In genomic region chr4:119113033-119113655, GRCh38 we compare ENCODE assay signal across 10 cellular contexts. TPM values are rescaled to one million over a fixed set of nuclear protein-coding genes. Genes with fewer than 3 reads are reported as not detected.
DNase-seq lines count a peak whose midpoint lies in the region; ATAC-seq and TF ChIP-seq lines count a peak whose summit lies in the region.
"Had no signal": no experiment of that assay in that cellular context is flagged by ENCODE, and none has a peak within 500 bp of the region (broad histone marks: within the 10 kb centered on the region; RNA-seq: fewer than 3 reads in every experiment).

No MANE protein-coding gene starts in this region.

- H3K36me3 Mint-ChIP-seq in effector memory CD8-positive, alpha-beta T cell (ENCODE audit: insufficient read depth) = no peaks in the 10 kb centered on the region
- H3K36me3 Mint-ChIP-seq: immature natural killer cell had no signal

- DNase-seq in HFF-Myc (ENCODE audit: extremely low read depth, low read depth) = peak; percentile 88
- DNase-seq in SW 1271 (lab: John Stamatoyannopoulos, UW) = peak; percentile 43 to 83
- DNase-seq in glomerular endothelial cell (ENCODE audit: extremely low read depth, low read depth, low spot score) = peak; percentile 94
- DNase-seq in superior temporal gyrus (ENCODE audit: extremely low spot score) = peak; percentile 39
- no peak for DNase-seq in effector memory CD8-positive, alpha-beta T cell
- no peak for DNase-seq in ecto neural progenitor cell (ENCODE audit: low spot score)
- DNase-seq: immature natural killer cell, NCI-H1092 had no signal

- no peaks in the 10 kb centered on the region for H3K4me1 Mint-ChIP-seq in effector memory CD8-positive, alpha-beta T cell (ENCODE audit: low read depth in 2 of 2)
- H3K4me1 Mint-ChIP-seq: immature natural killer cell had no signal

- H3K4me3 ChIP-seq in HFF-Myc (replicated peaks; ENCODE audit: low read depth, low read length) = no peak overlapping the region

- peaks cover 14 to 23% of the 10 kb centered on the region in 2 donors for H3K27me3 Mint-ChIP-seq in effector memory CD8-positive, alpha-beta T cell

- no peaks in the 10 kb centered on the region for H3K9me3 Mint-ChIP-seq in effector memory CD8-positive, alpha-beta T cell
- H3K9me3 Mint-ChIP-seq: immature natural killer cell had no signal

- H3K27ac Mint-ChIP-seq in effector memory CD8-positive, alpha-beta T cell = no peak overlapping the region
- H3K27ac Mint-ChIP-seq: immature natural killer cell had no signal

- TF ChIP-seq CTCF in HFF-Myc (IDR thresholded peaks at IDR 0.05; ENCODE audit: low read depth, low read length, missing control alignments) = no peak

- no peak overlapping the region for H3K4me3 Mint-ChIP-seq in effector memory CD8-positive, alpha-beta T cell
- H3K4me3 Mint-ChIP-seq: immature natural killer cell had no signal

- ATAC-seq in HG02610 (IDR thresholded peaks at IDR 0.05; ENCODE audit: unreplicated experiment) = no peak
- ATAC-seq in effector memory CD8-positive, alpha-beta T cell (replicated peaks) = no peak

RNA-seq across cellular contexts. Expression of gene MYOZ2, which starts 22.5 kb away (rescaled TPM):
- 0.06 and 0.10 TPM in 2 replicates for total RNA-seq in glomerular endothelial cell
- total RNA-seq: activated CD8-positive, alpha-beta memory T cell treated with anti-CD3 and anti-CD28 coated beads for 36 hours had no signal

Comparison
In these comparisons a context has a peak if more than half of its experiments do, and no peak if none do; other contexts are left out.
1. DNase-seq: peak in HFF-Myc (single experiment), SW 1271 (2 of 2), glomerular endothelial cell (single experiment) and superior temporal gyrus (single experiment); none in effector memory CD8-positive, alpha-beta T cell (0 of 3) and ecto neural progenitor cell (single experiment).